In genomic region chr17:49365667-49366066, GRCh38 we compare ENCODE assay signal across 8 cellular contexts. TPM values are rescaled to one million over a fixed set of nuclear protein-coding genes. Genes with fewer than 3 reads are reported as not detected.
DNase-seq lines count a peak whose midpoint lies in the region; ATAC-seq and TF ChIP-seq lines count a peak whose summit lies in the region.

No MANE protein-coding gene starts in this region.

- H3K4me3 Mint-ChIP-seq in WTC11: no peak overlapping the region

- CTCF ChIA-PET in WTC11 (lab: Charles Lee): interaction anchor here (0.6 to 4.8 kb wide), 11 partner anchors 11 to 696 kb away, joined by 3 to 19 read pairs (median 3); no protein-coding TSS in a partner anchor

- no peaks in the 10 kb centered on the region for H3K27me3 Mint-ChIP-seq in WTC11 (ENCODE audit: low read depth)

- no peak overlapping the region for H3K27ac Mint-ChIP-seq in WTC11

- peak; percentile 3 for DNase-seq in DMS153 (lab: John Stamatoyannopoulos, UW)
- DNase-seq in DMS153 treated with DMSO at 0.1 percent for 48 hours (lab: John Stamatoyannopoulos, UW; ENCODE audit: unreplicated experiment): no peak
- DNase-seq in LHCN-M2 (ENCODE audit: low read depth): peak; percentile 41
- DNase-seq in WTC11 (ENCODE audit: low spot score): peak; percentile 52
- peak; percentile 41 for DNase-seq in iPS-NIHi7 (ENCODE audit: extremely low spot score)
- no peak for DNase-seq in NOMO-1 treated with DMSO at 0.1 percent for 48 hours (lab: John Stamatoyannopoulos, UW; ENCODE audit: unreplicated experiment)
- no peak for DNase-seq in effector CD4-positive, alpha-beta T cell

- no peaks in the 10 kb centered on the region for H3K9me3 Mint-ChIP-seq in WTC11

- peaks cover 34% of the 10 kb centered on the region for H3K4me1 Mint-ChIP-seq in WTC11

- no peaks in the 10 kb centered on the region for H3K36me3 Mint-ChIP-seq in WTC11

- POLR2A ChIA-PET in WTC11 (lab: Charles Lee): no interaction called here

- TF ChIP-seq CTCF in WTC11 (IDR thresholded peaks at IDR 0.05): no peak

- peak; percentile 23 for ATAC-seq in WTC11
- no peak for ATAC-seq in activated CD4-positive, CD25-positive, alpha-beta regulatory T cell treated with anti-CD3 and anti-CD28 coated beads, Interleukin-2, amount 50 U/mL, for 24 hours

TF ChIP-seq in WTC11, 78 proteins besides CTCF, POLR2A, EP300 and RAD21:
- TF ChIP-seq USF2 (CRISPR knock-in tag; IDR thresholded peaks at IDR 0.05) (no peak), TEAD4 (CRISPR knock-in tag; IDR thresholded peaks at IDR 0.05) (no peak), NFYB (CRISPR knock-in tag; conservative IDR thresholded peaks at IDR 0.05; ENCODE audit: low read depth) (no peak), ZMAT4 (CRISPR knock-in tag; IDR thresholded peaks at IDR 0.05) (no peak), ZBTB43 (CRISPR knock-in tag; IDR thresholded peaks at IDR 0.05) (no peak), ATF2 (CRISPR knock-in tag; IDR thresholded peaks at IDR 0.05; ENCODE audit: borderline replicate concordance, low read depth) (no peak)

RNA-seq across cellular contexts. Expression of gene ZNF652, which starts 3.6 kb away (rescaled TPM):
- total RNA-seq in LHCN-M2 (2014; rRNA removed) (9.8 and 11.0 TPM in 2 replicates), WTC11 (2021) (40.8 to 46.0 TPM (median 44.2 TPM) in 3 replicates)
- polyA plus RNA-seq in LHCN-M2 (2012): 3.5 TPM

RNA-seq across cellular contexts. Expression of gene PHB1, which starts 49.0 kb away (rescaled TPM):
- 201 TPM in 2 replicates for total RNA-seq in LHCN-M2 (2014; rRNA removed)
- polyA plus RNA-seq in LHCN-M2 (2012): 286 TPM
- total RNA-seq in WTC11 (2021): 350 to 375 TPM (median 362 TPM) in 3 replicates

Comparison
In these comparisons a context has a peak if more than half of its experiments do, and no peak if none do; other contexts are left out.
1. DNase-seq: peak in DMS153 (single experiment), LHCN-M2 (single experiment), WTC11 (single experiment) and iPS-NIHi7 (single experiment); none in DMS153 treated with DMSO at 0.1 percent for 48 hours (single experiment), NOMO-1 treated with DMSO at 0.1 percent for 48 hours (single experiment) and effector CD4-positive, alpha-beta T cell (single experiment).